In genomic region chr5:68396722-68397121, GRCh38 we compare ENCODE assay signal across 14 cellular contexts.
DNase-seq lines count a peak whose midpoint lies in the region; ATAC-seq and TF ChIP-seq lines count a peak whose summit lies in the region.
"Had no signal": no experiment of that assay in that cellular context is flagged by ENCODE, and none has a peak within 500 bp of the region (broad histone marks: within the 10 kb centered on the region; RNA-seq: fewer than 3 reads in every experiment).

No MANE protein-coding gene starts in this region.

- H3K27ac ChIP-seq in RWPE2 (ENCODE audit: poor library complexity, severe bottlenecking) = no peak overlapping the region
- H3K27ac ChIP-seq: dorsolateral prefrontal cortex, GM23248, KMS-11, lower lobe of right lung had no signal

- no peaks in the 10 kb centered on the region for H3K27me3 ChIP-seq in RWPE2 (ENCODE audit: insufficient read depth, poor library complexity, severe bottlenecking)
- H3K27me3 ChIP-seq: dorsolateral prefrontal cortex had no signal

- ATAC-seq in RWPE2 (ENCODE audit: low read depth) (peak; percentile 21; the same call in 2 of the 3 replicates), GM19397 (IDR thresholded peaks at IDR 0.05; ENCODE audit: unreplicated experiment) (no peak), HG02840 (IDR thresholded peaks at IDR 0.05; ENCODE audit: low FRiP score, unreplicated experiment) (no peak)

- H3K36me3 ChIP-seq in RWPE2 (ENCODE audit: low read depth) = no peaks in the 10 kb centered on the region
- H3K36me3 ChIP-seq: lower lobe of right lung had no signal

- H3K4me1 ChIP-seq in RWPE2 (ENCODE audit: insufficient read depth, poor library complexity, severe bottlenecking) = no peaks in the 10 kb centered on the region
- H3K4me1 ChIP-seq: lower lobe of right lung had no signal

- H3K9me3 ChIP-seq in RWPE2 (ENCODE audit: severe bottlenecking) = no peaks in the 10 kb centered on the region
- H3K9me3 ChIP-seq: lower lobe of right lung had no signal

- DNase-seq in NCI-H82 (lab: John Stamatoyannopoulos, UW) (peak; percentile 65), NCI-H82 treated with DMSO at 0.1 percent for 48 hours (lab: John Stamatoyannopoulos, UW; ENCODE audit: unreplicated experiment) (no peak), RWPE2 (ENCODE audit: low spot score) (no peak), kidney tubule cell (ENCODE audit: low spot score) (peak; percentile 99), T-helper 9 cell (no peak), germinal center (ENCODE audit: low spot score) (no peak)
- DNase-seq: dorsolateral prefrontal cortex, GM23248, lower lobe of right lung, NCI-H187 treated with DMSO at 0.1 percent for 48 hours had no signal

- no peak for TF ChIP-seq CTCF in RWPE2 (IDR thresholded peaks at IDR 0.05; ENCODE audit: poor library complexity, severe bottlenecking)

- H3K4me3 ChIP-seq in RWPE2 (ENCODE audit: severe bottlenecking) = no peak overlapping the region
- H3K4me3 ChIP-seq: dorsolateral prefrontal cortex, GM23248, lower lobe of right lung, skin epidermis had no signal

Comparison
In these comparisons a context has a peak if more than half of its experiments do, and no peak if none do; other contexts are left out.
1. DNase-seq: peak in NCI-H82 (single experiment) and kidney tubule cell (single experiment); none in NCI-H82 treated with DMSO at 0.1 percent for 48 hours (single experiment), RWPE2 (single experiment), T-helper 9 cell (single experiment) and germinal center (single experiment).